25 cellular contexts compared by ENCODE assay signal in genomic region chrX:137998619-137999018, GRCh38.
"Had no signal": no experiment of that assay in that cellular context is flagged by ENCODE, and none has a peak within 500 bp of the region (broad histone marks: within the 10 kb centered on the region; RNA-seq: fewer than 3 reads in every experiment).

No MANE protein-coding gene starts in this region.

- DNase-seq: Kasumi-1; MV-4-11; NCI-H1048; NCI-H1105; NCI-H1436 treated with DMSO at 0.1 percent for 48 hours; NCI-H187; NCI-H2029; NCI-H2081 treated with DMSO at 0.1 percent for 48 hours; NCI-H2171 treated with DMSO at 0.1 percent for 48 hours; NCI-H345; NCI-H446 treated with DMSO at 0.1 percent for 48 hours; NCI-H510A treated with DMSO at 0.1 percent for 48 hours; NCI-H526; NCI-H774; NK-92 treated with Interleukin-12 subunit alpha and Interleukin-12 subunit beta, amount 100 ng/mL, for 24 hours; PC-3; SHP77; SK-N-SH; SW 1271; T-cell had no signal

- H3K4me2 ChIP-seq: KMS-11, SK-N-SH had no signal

- FAIRE-seq: K562 had no signal

- H3K9ac ChIP-seq: KMS-11, SK-N-SH had no signal

- H3K9me3 ChIP-seq: SK-N-SH had no signal

- H3K27ac ChIP-seq: HL-60, KMS-11, RWPE1 had no signal

- H3K4me3 ChIP-seq: K562 had no signal

- ATAC-seq: K562, Panc1, PC-3, T-cell had no signal
